In genomic region chr20:61494763-61495595, GRCh38 we compare ENCODE assay signal across 17 cellular contexts.
"Had no signal": no experiment of that assay in that cellular context is flagged by ENCODE, and none has a peak within 500 bp of the region (broad histone marks: within the 10 kb centered on the region; RNA-seq: fewer than 3 reads in every experiment).

No MANE protein-coding gene starts in this region.

- H3K4me3 ChIP-seq: K562 had no signal

- ATAC-seq: activated CD8-positive, alpha-beta memory T cell treated with anti-CD3 and anti-CD28 coated beads, Interleukin-2, amount 10 ng/mL, durations not matched to agents 7 days and 5 days; K562; PC-3 had no signal

- DNase-seq: activated CD4-positive, alpha-beta T cell treated with anti-CD3 and anti-CD28 coated beads for 1 hour; activated CD4-positive, alpha-beta T cell treated with anti-CD3 and anti-CD28 coated beads, Interleukin-2, amount 10 ng/mL, durations not matched to agents 24 days and 14 days; activated CD4-positive, alpha-beta T cell treated with anti-CD3 and anti-CD28 coated beads, Interleukin-2, amount 50 U/mL, for 48 hours; activated CD8-positive, alpha-beta memory T cell treated with anti-CD3 and anti-CD28 coated beads, Interleukin-2, amount 10 ng/mL, durations not matched to agents 7 days and 5 days; activated effector memory CD4-positive, alpha-beta T cell treated with Interleukin-2 at 50 U/mL for 16 hours; activated naive CD4-positive, alpha-beta T cell; activated T-cell treated with anti-CD3 and anti-CD28 coated beads, Interleukin-2, amount 50 U/mL, for 24 hours; aorta; Karpas-422; NCI-H146; NCI-H187 treated with DMSO at 0.1 percent for 48 hours; NCI-H2081 treated with DMSO at 0.1 percent for 48 hours; NCI-H226; NCI-H526 treated with DMSO at 0.1 percent for 48 hours; PC-3; SHP77 treated with DMSO at 0.1 percent for 48 hours had no signal
